Comparison of ENCODE assay signal across 8 cellular contexts in the genomic region with DNA sequence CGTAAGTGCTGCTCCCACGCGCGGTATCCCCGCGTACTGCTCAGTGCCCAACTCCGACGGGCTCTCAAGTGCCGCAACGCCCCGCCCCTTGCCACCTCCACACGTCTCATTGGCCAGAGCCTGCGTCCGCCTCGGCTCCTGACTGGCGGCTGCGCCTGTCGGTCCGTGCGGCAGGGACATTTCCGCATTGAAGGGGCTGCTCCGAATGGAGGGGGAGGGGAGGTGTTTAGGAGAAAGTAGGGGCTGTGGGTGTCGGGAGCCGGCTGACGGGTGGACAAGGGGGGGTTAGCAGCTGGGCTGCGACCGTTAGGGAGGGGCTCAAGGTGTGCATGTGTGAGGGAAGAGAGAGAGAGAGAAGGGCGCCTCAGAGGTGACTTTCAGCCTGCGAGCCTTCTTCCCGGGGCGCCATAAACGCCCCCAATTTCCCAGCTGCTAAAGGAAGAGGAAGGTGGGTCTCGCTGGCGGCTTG. TPM values are rescaled to one million over a fixed set of nuclear protein-coding genes. Genes with fewer than 3 reads are reported as not detected.
DNase-seq lines count a peak whose midpoint lies in the region; ATAC-seq, FAIRE-seq and TF ChIP-seq lines count a peak whose summit lies in the region.

No MANE protein-coding gene starts in this region.

- 1% methylated on average over 27 to 34 of the region's 34 CpGs for WGBS in pancreas, 2 donors

- peak overlapping the region; percentile 67 for H2AFZ ChIP-seq in SU-DHL-6 (ENCODE audit: low read depth, low read length, severe bottlenecking)

- no peaks in the 10 kb centered on the region for H3K27me3 Mint-ChIP-seq in activated naive CD8-positive, alpha-beta T cell treated with anti-CD3 and anti-CD28 coated beads, Interleukin-2, amount 50 U/mL, for 24 hours

- H3K27ac Mint-ChIP-seq in activated naive CD8-positive, alpha-beta T cell treated with anti-CD3 and anti-CD28 coated beads, Interleukin-2, amount 50 U/mL, for 24 hours, result peak overlapping the region; percentile 94

- peaks cover 4% of the 10 kb centered on the region for H3K36me3 Mint-ChIP-seq in activated naive CD8-positive, alpha-beta T cell treated with anti-CD3 and anti-CD28 coated beads, Interleukin-2, amount 50 U/mL, for 24 hours (ENCODE audit: low read depth)

- H3K4me2 ChIP-seq in SU-DHL-6 (ENCODE audit: low read depth, low read length, poor library complexity, severe bottlenecking), result peak overlapping the region; percentile 85

- intact Hi-C loops in Right ventricle myocardium superior (cut with DNase I) (loop anchor here (5.0 kb wide), 1 partner anchor 144 kb away; no protein-coding TSS in a partner anchor), pancreas (cut with DNase I) (no loop called here), tibial artery (cut with DNase I; ENCODE audit: low total_unique reads) (no loop called here)

- peaks cover 45% of the 10 kb centered on the region for H3K4me1 Mint-ChIP-seq in activated naive CD8-positive, alpha-beta T cell treated with anti-CD3 and anti-CD28 coated beads, Interleukin-2, amount 50 U/mL, for 24 hours

- peaks cover 42% of the 10 kb centered on the region for H3K79me2 ChIP-seq in SU-DHL-6 (ENCODE audit: insufficient read depth, low read length)

- peaks cover 15% of the 10 kb centered on the region for H3F3A ChIP-seq in SU-DHL-6 (ENCODE audit: insufficient read depth)

- H3K9me2 ChIP-seq in SU-DHL-6 (replicated peaks; ENCODE audit: insufficient read depth, low read length), result no peaks in the 10 kb centered on the region

- H3K9ac ChIP-seq in SU-DHL-6 (ENCODE audit: low read length), result peak overlapping the region; percentile 94

- H4K20me1 ChIP-seq in SU-DHL-6 (ENCODE audit: low read depth, low read length), result peaks cover 9% of the 10 kb centered on the region

- peak; percentile 99 to 100 (median 99) for DNase-seq in NCI-H1417 (lab: John Stamatoyannopoulos, UW)
- DNase-seq in activated naive CD8-positive, alpha-beta T cell treated with anti-CD3 and anti-CD28 coated beads, Interleukin-2, amount 50 U/mL, for 24 hours, result peak; percentile 97
- peak; percentile 100 for DNase-seq in Right ventricle myocardium superior
- peak; percentile 98 to 99 (median 98) for DNase-seq in pancreas
- peak; percentile 99 to 100 for DNase-seq in tibial artery

- H3K4me1 ChIP-seq in pancreas (peaks cover 0 to 32% (median 11%) of the 10 kb centered on the region in 3 donors), tibial artery (peaks cover 0 to 58% (median 32%) of the 10 kb centered on the region in 4 donors)

- peak overlapping the region; percentile 93 for H3K27ac ChIP-seq in SU-DHL-6 (ENCODE audit: low read depth, low read length)
- H3K27ac ChIP-seq in pancreas, result peak overlapping the region; percentile 94 to 97 (median 94)
- peak overlapping the region; percentile 91 to 98 for H3K27ac ChIP-seq in tibial artery

- H3K4me3 Mint-ChIP-seq in activated naive CD8-positive, alpha-beta T cell treated with anti-CD3 and anti-CD28 coated beads, Interleukin-2, amount 50 U/mL, for 24 hours, result peak overlapping the region; percentile 92

- no peaks in the 10 kb centered on the region for H3K9me3 Mint-ChIP-seq in activated naive CD8-positive, alpha-beta T cell treated with anti-CD3 and anti-CD28 coated beads, Interleukin-2, amount 50 U/mL, for 24 hours

- H3K36me3 ChIP-seq in SU-DHL-6 (ENCODE audit: low read length) (no peaks in the 10 kb centered on the region), pancreas (no peaks in the 10 kb centered on the region), tibial artery (no peaks in the 10 kb centered on the region)

- H3K27me3 ChIP-seq in SU-DHL-6 (ENCODE audit: low read length), result no peaks in the 10 kb centered on the region
- no peaks in the 10 kb centered on the region for H3K27me3 ChIP-seq in pancreas
- no peaks in the 10 kb centered on the region for H3K27me3 ChIP-seq in tibial artery

- TF ChIP-seq CTCF in GM12875 (IDR thresholded peaks at IDR 0.05; ENCODE audit: borderline replicate concordance, insufficient read depth, low read depth, low read length), result no peak
- no peak for TF ChIP-seq CTCF in SU-DHL-6 (IDR thresholded peaks at IDR 0.05; ENCODE audit: insufficient read depth, low read length, poor library complexity, severe bottlenecking)
- TF ChIP-seq CTCF in pancreas (IDR thresholded peaks at IDR 0.05), result no peak
- peak; percentile 7 to 40 for TF ChIP-seq CTCF in tibial artery (IDR thresholded peaks at IDR 0.05)

- H3K9me3 ChIP-seq in SU-DHL-6 (ENCODE audit: insufficient read depth, low read length), result no peaks in the 10 kb centered on the region
- H3K9me3 ChIP-seq in pancreas, result no peaks in the 10 kb centered on the region
- no peaks in the 10 kb centered on the region for H3K9me3 ChIP-seq in tibial artery

- FAIRE-seq in pancreas (lab: Jason Lieb, UNC), result peak; percentile 13

- ATAC-seq in HG02763 (IDR thresholded peaks at IDR 0.05; ENCODE audit: unreplicated experiment), result peak; percentile 93
- ATAC-seq in activated naive CD8-positive, alpha-beta T cell treated with anti-CD3 and anti-CD28 coated beads, Interleukin-2, amount 50 U/mL, for 24 hours, result peak; percentile 94
- peak; percentile 93 for ATAC-seq in Right ventricle myocardium superior (ENCODE audit: poor library complexity)
- peak; percentile 90 to 95 (median 91) for ATAC-seq in pancreas

- peak overlapping the region; percentile 72 for H3K4me3 ChIP-seq in GM12875 (ENCODE audit: low read depth, low read length)
- peak overlapping the region; percentile 77 for H3K4me3 ChIP-seq in SU-DHL-6 (ENCODE audit: insufficient read depth, low read length, poor library complexity, severe bottlenecking)
- peak overlapping the region; percentile 67 to 90 (median 87) for H3K4me3 ChIP-seq in pancreas
- peak overlapping the region; percentile 72 to 89 for H3K4me3 ChIP-seq in tibial artery

RNA-seq across cellular contexts. Expression of gene UGP2, which starts 0.9 kb away (rescaled TPM):
- 307 TPM for total RNA-seq in Right ventricle myocardium superior
- 10 to 100 TPM; 40.2 to 73.4 (median 54.4) TPM for total RNA-seq in pancreas
- 10 to 100 TPM; 30.0 to 47.9 TPM for polyA plus RNA-seq in pancreas

Comparison
In these comparisons a context has a peak if more than half of its experiments do, and no peak if none do; other contexts are left out.
1. Peak in every context shown above with its lines: DNase-seq, ATAC-seq, H3K4me3 ChIP-seq and H3K27ac ChIP-seq.
2. CTCF ChIP-seq: peak in tibial artery (2 of 2); none in GM12875 (single experiment), SU-DHL-6 (single experiment) and pancreas (0 of 4).